20 cellular contexts compared by ENCODE assay signal in the genomic region with DNA sequence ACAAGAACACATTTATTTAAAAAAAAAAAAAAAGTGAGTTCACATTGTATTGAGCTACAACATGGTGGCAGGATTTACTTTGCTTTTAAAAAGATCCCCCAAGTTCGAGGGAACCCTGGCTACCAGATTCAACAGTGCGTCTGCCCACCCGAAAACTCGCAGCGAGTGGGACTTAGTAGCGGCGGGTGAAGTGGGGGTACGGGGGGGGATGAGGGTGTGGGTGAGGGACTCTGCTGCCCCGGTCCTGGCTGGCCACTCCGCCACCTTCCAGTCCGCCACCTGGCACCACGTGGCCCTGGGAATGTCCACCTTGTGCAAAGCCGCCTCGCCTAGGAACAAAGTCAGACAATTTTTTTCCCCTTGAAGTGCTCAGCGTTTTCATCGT. TPM values are rescaled to one million over a fixed set of nuclear protein-coding genes. Genes with fewer than 3 reads are reported as not detected.
"Had no signal": no experiment of that assay in that cellular context is flagged by ENCODE, and none has a peak within 500 bp of the region (broad histone marks: within the 10 kb centered on the region; RNA-seq: fewer than 3 reads in every experiment).

No MANE protein-coding gene starts in this region.

- H3K4me3 ChIP-seq: adrenal gland, gastrocnemius medialis, heart right ventricle, mucosa of descending colon, ovary, smooth muscle cell, tibial nerve had no signal

- H3K9me3 ChIP-seq: adrenal gland, gastrocnemius medialis, heart right ventricle, mucosa of descending colon, ovary, tibial nerve had no signal

- DNase-seq: activated CD4-positive, alpha-beta T cell treated with anti-CD3 and anti-CD28 coated beads, Interleukin-2, amount 50 U/mL, for 48 hours; activated CD4-positive, CD25-positive, alpha-beta regulatory T cell treated with anti-CD3 and anti-CD28 coated beads, Interleukin-2, amount 50 U/mL, for 72 hours; activated CD8-positive, alpha-beta memory T cell treated with anti-CD3 and anti-CD28 coated beads, Interleukin-2, amount 50 U/mL, for 48 hours; activated naive CD4-positive, alpha-beta T cell treated with anti-CD3 and anti-CD28 coated beads, Interleukin-2, amount 50 U/mL, for 16 hours; adrenal gland; central memory CD4-positive, alpha-beta T cell; effector memory CD4-positive, alpha-beta T cell; gastrocnemius medialis; heart right ventricle; mucosa of descending colon; ovary; retina; stimulated activated CD4-positive, alpha-beta T cell treated with anti-CD3 and anti-CD28 coated beads, Interleukin-1b, Interleukin-23, amount 100 ng/mL, for 48 hours; stimulated activated naive B cell treated with anti-CD40 and anti-IgM and Interleukin-4, amounts not matched to agents 10 μg/mL and 1 μg/mL and 100 μg/mL, for 72 hours; T-helper 9 cell had no signal

- H3K27ac ChIP-seq: epithelial cell of prostate, ovary, tibial nerve had no signal

- ATAC-seq: gastrocnemius medialis, left lobe of liver had no signal

- H3K27me3 Mint-ChIP-seq: stimulated activated naive B cell treated with anti-CD40 and anti-IgM and Interleukin-4, amounts not matched to agents 10 μg/mL and 1 μg/mL and 100 μg/mL, for 72 hours had no signal

- H3K9me3 Mint-ChIP-seq: nephron; stimulated activated naive B cell treated with anti-CD40 and anti-IgM and Interleukin-4, amounts not matched to agents 10 μg/mL and 1 μg/mL and 100 μg/mL, for 72 hours had no signal

- H3K4me3 Mint-ChIP-seq: nephron had no signal

- H3K4me2 ChIP-seq: smooth muscle cell had no signal

- H3K36me3 ChIP-seq: ovary had no signal

RNA-seq across cellular contexts. Expression of a gene that starts 19.3 kb away (rescaled TPM):
- total RNA-seq: left lobe of liver had no signal
